In genomic region chr3:36868614-36869436, GRCh38 we compare ENCODE assay signal across 8 cellular contexts.
DNase-seq lines count a peak whose midpoint lies in the region; ATAC-seq and TF ChIP-seq lines count a peak whose summit lies in the region.

No MANE protein-coding gene starts in this region.

- H3K4me3 Mint-ChIP-seq in activated naive CD8-positive, alpha-beta T cell treated with anti-CD3 and anti-CD28 coated beads, Interleukin-2, amount 10 ng/mL, durations not matched to agents 7 days and 5 days = no peak overlapping the region

- H3K9ac ChIP-seq in GM23248 = no peak overlapping the region
- H3K9ac ChIP-seq in SK-N-MC (ENCODE audit: insufficient read length) = no peak overlapping the region

- H3K4me1 ChIP-seq in GM23248 (ENCODE audit: insufficient read depth) = no peaks in the 10 kb centered on the region
- H3K4me1 ChIP-seq in heart right ventricle = peaks cover 0 to 13% (median 0%) of the 10 kb centered on the region in 9 donors

- H3K4me3 ChIP-seq in GM23248 = no peak overlapping the region
- H3K4me3 ChIP-seq in SK-N-MC = no peak overlapping the region
- H3K4me3 ChIP-seq in heart right ventricle = no peak overlapping the region

- H2AFZ ChIP-seq in GM23248 = no peak overlapping the region

- H3K27me3 Mint-ChIP-seq in activated naive CD8-positive, alpha-beta T cell treated with anti-CD3 and anti-CD28 coated beads, Interleukin-2, amount 10 ng/mL, durations not matched to agents 7 days and 5 days = no peaks in the 10 kb centered on the region

- H3K27ac ChIP-seq in GM23248 = no peak overlapping the region
- no peak overlapping the region for H3K27ac ChIP-seq in SK-N-MC
- H3K27ac ChIP-seq in heart right ventricle = no peak overlapping the region

- DNase-seq in GM10266 (ENCODE audit: extremely low spot score) (peak; percentile 56), GM23248 (peak; percentile 67), Kasumi-1 (lab: John Stamatoyannopoulos, UW) (peak; percentile 71 to 84), SK-N-MC (ENCODE audit: low read depth, low spot score) (peak; percentile 28), heart right ventricle (peak in 1 of 2 donors; percentile 48), putamen (ENCODE audit: low spot score) (peak; percentile 55), OCI-M2 (lab: John Stamatoyannopoulos, UW; ENCODE audit: unreplicated experiment) (no peak)
- no peak for DNase-seq in activated naive CD8-positive, alpha-beta T cell treated with anti-CD3 and anti-CD28 coated beads, Interleukin-2, amount 10 ng/mL, durations not matched to agents 7 days and 5 days

- no peaks in the 10 kb centered on the region for H3K9me3 Mint-ChIP-seq in activated naive CD8-positive, alpha-beta T cell treated with anti-CD3 and anti-CD28 coated beads, Interleukin-2, amount 10 ng/mL, durations not matched to agents 7 days and 5 days

- WGBS in GM23248 (ENCODE audit: low coverage in 1 of 2, low lambda C conversion rate in 2 of 2, missing lambda C conversion rate in 2 of 2), 2 experiments = 28 to 30% methylated on average over 2 of the region's 2 CpGs
- 15 to 33% methylated on average over 2 of the region's 2 CpGs for WGBS in heart right ventricle, 2 donors

- in situ Hi-C loops in GM23248 (cut with MboI) = loop anchor here (10.0 kb wide), 1 partner anchor 134 kb away; no protein-coding TSS in a partner anchor

- H3K9me2 ChIP-seq in GM23248 (ENCODE audit: insufficient read depth) = no peaks in the 10 kb centered on the region

- no peaks in the 10 kb centered on the region for H3K79me2 ChIP-seq in GM23248 (ENCODE audit: insufficient read depth)

- H3K27me3 ChIP-seq in GM23248 (replicated peaks; ENCODE audit: insufficient read depth) (no peaks in the 10 kb centered on the region), heart right ventricle (no peaks in the 10 kb centered on the region)

- H4K20me1 ChIP-seq in GM23248 (ENCODE audit: insufficient read depth) = no peaks in the 10 kb centered on the region

- H3K4me2 ChIP-seq in GM23248 (ENCODE audit: unreplicated experiment) = no peak overlapping the region

- no peak overlapping the region for H3K27ac Mint-ChIP-seq in activated naive CD8-positive, alpha-beta T cell treated with anti-CD3 and anti-CD28 coated beads, Interleukin-2, amount 10 ng/mL, durations not matched to agents 7 days and 5 days

- H3K4me1 Mint-ChIP-seq in activated naive CD8-positive, alpha-beta T cell treated with anti-CD3 and anti-CD28 coated beads, Interleukin-2, amount 10 ng/mL, durations not matched to agents 7 days and 5 days = peaks cover 15% of the 10 kb centered on the region

- no peaks in the 10 kb centered on the region for H3K36me3 ChIP-seq in GM23248 (ENCODE audit: low read depth)
- H3K36me3 ChIP-seq in SK-N-MC (ENCODE audit: insufficient read depth, low read length) = no peaks in the 10 kb centered on the region
- peaks cover 0 to 44% (median 0%) of the 10 kb centered on the region in 9 donors for H3K36me3 ChIP-seq in heart right ventricle

- peaks cover 20% of the 10 kb centered on the region for H3K36me3 Mint-ChIP-seq in activated naive CD8-positive, alpha-beta T cell treated with anti-CD3 and anti-CD28 coated beads, Interleukin-2, amount 10 ng/mL, durations not matched to agents 7 days and 5 days

- TF ChIP-seq CTCF in GM10266 (IDR thresholded peaks at IDR 0.05; ENCODE audit: control insufficient read depth, insufficient read depth, low read depth, missing control alignments) = peak; percentile 86
- peak; percentile 62 to 88 (median 80) for TF ChIP-seq CTCF in heart right ventricle (IDR thresholded peaks at IDR 0.05)

- no peaks in the 10 kb centered on the region for H3K9me3 ChIP-seq in GM23248 (ENCODE audit: low read depth)
- no peaks in the 10 kb centered on the region for H3K9me3 ChIP-seq in SK-N-MC (ENCODE audit: low read depth, low read length)
- H3K9me3 ChIP-seq in heart right ventricle = no peaks in the 10 kb centered on the region

- intact Hi-C loops in heart right ventricle (cut with DNase I) = loop anchor here in 9 of 10 donors (1.0 to 5.0 kb wide), 4 partner anchors 137 to 140 kb away; no protein-coding TSS in a partner anchor

- POLR2A ChIA-PET in activated naive CD8-positive, alpha-beta T cell treated with anti-CD3 and anti-CD28 coated beads, Interleukin-2, amount 10 ng/mL, durations not matched to agents 7 days and 5 days (lab: Charles Lee) = interaction anchor here (1.5 kb wide), 1 partner anchor 90 kb away, joined by 3 read pairs; no protein-coding TSS in a partner anchor

- no peaks in the 10 kb centered on the region for H3F3A ChIP-seq in GM23248 (ENCODE audit: insufficient read depth)

- ATAC-seq in activated naive CD8-positive, alpha-beta T cell treated with anti-CD3 and anti-CD28 coated beads, Interleukin-2, amount 10 ng/mL, durations not matched to agents 7 days and 5 days (ENCODE audit: low read depth) = peak; percentile 71
- ATAC-seq in heart right ventricle = peak in 7 of 8 donors; percentile 64 to 85 (median 79)

Comparison
In these comparisons a context has a peak if more than half of its experiments do, and no peak if none do; other contexts are left out.
1. DNase-seq: peak in GM10266 (single experiment), GM23248 (single experiment), Kasumi-1 (2 of 2), SK-N-MC (single experiment) and putamen (single experiment); none in activated naive CD8-positive, alpha-beta T cell treated with anti-CD3 and anti-CD28 coated beads, Interleukin-2, amount 10 ng/mL, durations not matched to agents 7 days and 5 days (single experiment) and OCI-M2 (single experiment).